ENCODE assay signal across 15 cellular contexts in genomic region chr5:168104811-168105481, GRCh38.
DNase-seq lines count a peak whose midpoint lies in the region; ATAC-seq and TF ChIP-seq lines count a peak whose summit lies in the region.
"Had no signal": no experiment of that assay in that cellular context is flagged by ENCODE, and none has a peak within 500 bp of the region (broad histone marks: within the 10 kb centered on the region; RNA-seq: fewer than 3 reads in every experiment).

No MANE protein-coding gene starts in this region.

- 52 to 59% (median 55%) methylated on average over 7 of the region's 7 CpGs for WGBS in spleen, 5 donors

- H3K4me1 ChIP-seq in colonic mucosa (no peaks in the 10 kb centered on the region), mucosa of descending colon (ENCODE audit: low read depth) (peaks cover 26% of the 10 kb centered on the region), spleen (no peaks in the 10 kb centered on the region)
- H3K4me1 ChIP-seq: BLaER1, gastrocnemius medialis, lower lobe of right lung had no signal

- ATAC-seq in mucosa of descending colon: peak; percentile 93
- ATAC-seq in SK-N-SH treated with all-trans-retinoic acid at 6 μM for 48 hours: no peak; the same call in 2 of the 3 replicates
- ATAC-seq in HG03439 (IDR thresholded peaks at IDR 0.05; ENCODE audit: unreplicated experiment): no peak
- ATAC-seq: gastrocnemius medialis, lower lobe of right lung, Panc1 had no signal

- POLR2A ChIA-PET in AG04449 (lab: Yijun Ruan, JAX): no interaction called here

- intact Hi-C loops in colonic mucosa (cut with DNase I) (no loop called here), mucosa of descending colon (cut with DNase I, micrococcal nuclease) (no loop called here), posterior cingulate gyrus (cut with DNase I) (no loop called here), spleen (cut with DNase I; ENCODE audit: low total_unique reads) (no loop called here)

- peak overlapping the region in 1 of 2 donors; percentile 42 for H3K9ac ChIP-seq in colonic mucosa (ENCODE audit: low read depth in 2 of 2, low read length in 2 of 2)
- H3K9ac ChIP-seq: BLaER1 had no signal

- DNase-seq in AG04449 (ENCODE audit: low read depth, low spot score) (no peak), M059J (ENCODE audit: low read depth) (peak; percentile 19), colonic mucosa (peak; percentile 71), mucosa of descending colon (peak; percentile 62 to 66 (median 65)), posterior cingulate gyrus (no peak), spleen (no peak)
- DNase-seq: activated naive CD8-positive, alpha-beta T cell treated with anti-CD3 and anti-CD28 coated beads, Interleukin-2, amount 10 ng/mL, durations not matched to agents 7 days and 5 days; gastrocnemius medialis; lower lobe of right lung; stimulated activated CD4-positive, alpha-beta T cell treated with anti-CD3 and anti-CD28 coated beads, Interleukin-4, amount 100 ng/mL, for 1 hour; stimulated activated naive CD4-positive, alpha-beta T cell treated with Interleukin-2 at 50 U/mL for 16 hours had no signal

- H3K27me3 ChIP-seq in colonic mucosa (no peaks in the 10 kb centered on the region), spleen (replicated peaks in 1 of 7) (no peaks in the 10 kb centered on the region)
- H3K27me3 ChIP-seq: BLaER1, gastrocnemius medialis had no signal

- H3K9me3 ChIP-seq in colonic mucosa: no peaks in the 10 kb centered on the region
- no peaks in the 10 kb centered on the region for H3K9me3 ChIP-seq in mucosa of descending colon
- no peaks in the 10 kb centered on the region for H3K9me3 ChIP-seq in spleen
- H3K9me3 ChIP-seq: BLaER1, gastrocnemius medialis, lower lobe of right lung had no signal

- H3K36me3 ChIP-seq in colonic mucosa (no peaks in the 10 kb centered on the region), mucosa of descending colon (ENCODE audit: low read depth) (no peaks in the 10 kb centered on the region), spleen (no peaks in the 10 kb centered on the region)
- H3K36me3 ChIP-seq: gastrocnemius medialis, lower lobe of right lung had no signal

- TF ChIP-seq CTCF in AG04449 (IDR thresholded peaks at IDR 0.05; ENCODE audit: insufficient read depth, low read length, missing control alignments) (peak; percentile 3), colonic mucosa (IDR thresholded peaks at IDR 0.05) (peak; percentile 33), mucosa of descending colon (IDR thresholded peaks at IDR 0.05) (no peak), spleen (IDR thresholded peaks at IDR 0.05 in 8 of 11, conservative IDR thresholded peaks at IDR 0.05 in 3 of 11) (no peak)

- CTCF ChIA-PET in AG04449 (lab: Yijun Ruan, JAX): interaction anchor here (0.8 to 0.9 kb wide), 2 partner anchors 13 to 115 kb away, joined by 3 read pairs; no protein-coding TSS in a partner anchor

- TF ChIP-seq POLR2A in spleen (IDR thresholded peaks at IDR 0.05): no peak

- H3K27ac ChIP-seq in colonic mucosa: peak overlapping the region; percentile 34
- no peak overlapping the region for H3K27ac ChIP-seq in spleen
- H3K27ac ChIP-seq: BLaER1, gastrocnemius medialis, lower lobe of right lung had no signal

- no peak overlapping the region for H3K4me3 ChIP-seq in AG04449 (ENCODE audit: low read depth, low read length)
- no peak overlapping the region for H3K4me3 ChIP-seq in colonic mucosa
- no peak overlapping the region for H3K4me3 ChIP-seq in mucosa of descending colon
- no peak overlapping the region for H3K4me3 ChIP-seq in spleen
- H3K4me3 ChIP-seq: BLaER1, gastrocnemius medialis, lower lobe of right lung had no signal

TF ChIP-seq in SK-N-SH treated with all-trans-retinoic acid at 6 μM for 48 hours, 23 proteins besides CTCF, POLR2A, EP300 and RAD21:
- TF ChIP-seq TSHZ2 (CRISPR knock-in tag; IDR thresholded peaks at IDR 0.05) (no peak), SNAI2 (CRISPR knock-in tag; IDR thresholded peaks at IDR 0.05) (no peak), OSR1 (CRISPR knock-in tag; IDR thresholded peaks at IDR 0.05) (no peak), ZNF70 (CRISPR knock-in tag; IDR thresholded peaks at IDR 0.05) (no peak), BACH2 (CRISPR knock-in tag; IDR thresholded peaks at IDR 0.05; ENCODE audit: borderline replicate concordance) (no peak), ARNTL (CRISPR knock-in tag; IDR thresholded peaks at IDR 0.05; ENCODE audit: borderline replicate concordance, low read depth) (no peak), CSDC2 (CRISPR knock-in tag; IDR thresholded peaks at IDR 0.05) (no peak), ZNF8 (CRISPR knock-in tag; IDR thresholded peaks at IDR 0.05) (no peak), CSRNP3 (CRISPR knock-in tag; IDR thresholded peaks at IDR 0.05) (no peak), ZC3H10 (CRISPR knock-in tag; IDR thresholded peaks at IDR 0.05) (no peak), TCF4 (CRISPR knock-in tag; IDR thresholded peaks at IDR 0.05; ENCODE audit: borderline replicate concordance) (no peak), ISL1 (CRISPR knock-in tag; IDR thresholded peaks at IDR 0.05) (no peak), TOX (CRISPR knock-in tag; IDR thresholded peaks at IDR 0.05; ENCODE audit: borderline replicate concordance) (no peak), ZFP3 (CRISPR knock-in tag; IDR thresholded peaks at IDR 0.05) (no peak)
- TF ChIP-seq, protein P1, sequence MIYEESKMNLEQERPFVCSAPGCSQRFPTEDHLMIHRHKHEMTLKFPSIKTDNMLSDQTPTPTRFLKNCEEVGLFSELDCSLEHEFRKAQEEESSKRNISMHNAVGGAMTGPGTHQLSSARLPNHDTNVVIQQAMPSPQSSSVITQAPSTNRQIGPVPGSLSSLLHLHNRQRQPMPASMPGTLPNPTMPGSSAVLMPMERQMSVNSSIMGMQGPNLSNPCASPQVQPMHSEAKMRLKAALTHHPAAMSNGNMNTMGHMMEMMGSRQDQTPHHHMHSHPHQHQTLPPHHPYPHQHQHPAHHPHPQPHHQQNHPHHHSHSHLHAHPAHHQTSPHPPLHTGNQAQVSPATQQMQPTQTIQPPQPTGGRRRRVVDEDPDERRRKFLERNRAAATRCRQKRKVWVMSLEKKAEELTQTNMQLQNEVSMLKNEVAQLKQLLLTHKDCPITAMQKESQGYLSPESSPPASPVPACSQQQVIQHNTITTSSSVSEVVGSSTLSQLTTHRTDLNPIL (CRISPR knock-in tag; IDR thresholded peaks at IDR 0.05; ENCODE audit: low read depth): no peak
- TF ChIP-seq, protein P2, sequence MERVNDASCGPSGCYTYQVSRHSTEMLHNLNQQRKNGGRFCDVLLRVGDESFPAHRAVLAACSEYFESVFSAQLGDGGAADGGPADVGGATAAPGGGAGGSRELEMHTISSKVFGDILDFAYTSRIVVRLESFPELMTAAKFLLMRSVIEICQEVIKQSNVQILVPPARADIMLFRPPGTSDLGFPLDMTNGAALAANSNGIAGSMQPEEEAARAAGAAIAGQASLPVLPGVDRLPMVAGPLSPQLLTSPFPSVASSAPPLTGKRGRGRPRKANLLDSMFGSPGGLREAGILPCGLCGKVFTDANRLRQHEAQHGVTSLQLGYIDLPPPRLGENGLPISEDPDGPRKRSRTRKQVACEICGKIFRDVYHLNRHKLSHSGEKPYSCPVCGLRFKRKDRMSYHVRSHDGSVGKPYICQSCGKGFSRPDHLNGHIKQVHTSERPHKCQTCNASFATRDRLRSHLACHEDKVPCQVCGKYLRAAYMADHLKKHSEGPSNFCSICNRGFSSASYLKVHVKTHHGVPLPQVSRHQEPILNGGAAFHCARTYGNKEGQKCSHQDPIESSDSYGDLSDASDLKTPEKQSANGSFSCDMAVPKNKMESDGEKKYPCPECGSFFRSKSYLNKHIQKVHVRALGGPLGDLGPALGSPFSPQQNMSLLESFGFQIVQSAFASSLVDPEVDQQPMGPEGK (CRISPR knock-in tag; IDR thresholded peaks at IDR 0.05; ENCODE audit: borderline replicate concordance): no peak

Comparison
In these comparisons a context has a peak if more than half of its experiments do, and no peak if none do; other contexts are left out.
1. DNase-seq: peak in M059J (single experiment), colonic mucosa (single experiment) and mucosa of descending colon (3 of 3); none in AG04449 (single experiment), posterior cingulate gyrus (0 of 10) and spleen (single experiment).
2. CTCF ChIP-seq: peak in AG04449 (single experiment) and colonic mucosa (single experiment); none in mucosa of descending colon (single experiment) and spleen (0 of 11).